Comparison of ENCODE assay signal across 14 cellular contexts in genomic region chr1:237759371-237759770, GRCh38.
"Had no signal": no experiment of that assay in that cellular context is flagged by ENCODE, and none has a peak within 500 bp of the region (broad histone marks: within the 10 kb centered on the region; RNA-seq: fewer than 3 reads in every experiment).

No MANE protein-coding gene starts in this region.

- H3K4me3 ChIP-seq: dorsolateral prefrontal cortex, esophagus muscularis mucosa had no signal

- ATAC-seq: activated CD4-positive, CD25-positive, alpha-beta regulatory T cell treated with anti-CD3 and anti-CD28 coated beads, Interleukin-2, amount 50 U/mL, for 24 hours; activated naive CD4-positive, alpha-beta T cell treated with anti-CD3 and anti-CD28 coated beads, Interleukin-2, amount 50 U/mL, for 72 hours; left lobe of liver; natural killer cell; right cardiac atrium had no signal

- DNase-seq: activated CD4-positive, alpha-beta T cell treated with anti-CD3 and anti-CD28 coated beads, Interleukin-2, amount 50 U/mL, for 4 hours; activated effector memory CD4-positive, alpha-beta T cell treated with Interleukin-2 at 50 U/mL for 16 hours; activated T-cell treated with anti-CD3 and anti-CD28 coated beads, Interleukin-2, amount 50 U/mL, for 1 hour; amygdala; dorsolateral prefrontal cortex; natural killer cell; nucleus accumbens; right cardiac atrium; stimulated activated CD4-positive, alpha-beta T cell treated with anti-CD3 and anti-CD28 coated beads, Interleukin-1b, Interleukin-23, amount 100 ng/mL, for 48 hours; stimulated activated naive CD4-positive, alpha-beta T cell treated with Interleukin-2 at 50 U/mL for 16 hours had no signal

- H3K27me3 ChIP-seq: dorsolateral prefrontal cortex, esophagus muscularis mucosa had no signal
